ENCODE assay signal across 1 cellular context in genomic region chr11:62420882-62421281, GRCh38.
TF ChIP-seq lines count a peak whose summit lies in the region.

No MANE protein-coding gene starts in this region.

TF ChIP-seq in HepG2, 621 proteins besides CTCF, POLR2A, EP300 and RAD21:
- no peak for TF ChIP-seq TCF12 (IDR thresholded peaks at IDR 0.05)
- TF ChIP-seq TCF12 (CRISPR knock-in tag; IDR thresholded peaks at IDR 0.05): no peak
- peak; percentile 55; the same call in 1 of the 2 replicates for TF ChIP-seq ZNF629 (CRISPR knock-in tag; conservative IDR thresholded peaks at IDR 0.05)
